ENCODE assay signal across 12 cellular contexts in the genomic region with DNA sequence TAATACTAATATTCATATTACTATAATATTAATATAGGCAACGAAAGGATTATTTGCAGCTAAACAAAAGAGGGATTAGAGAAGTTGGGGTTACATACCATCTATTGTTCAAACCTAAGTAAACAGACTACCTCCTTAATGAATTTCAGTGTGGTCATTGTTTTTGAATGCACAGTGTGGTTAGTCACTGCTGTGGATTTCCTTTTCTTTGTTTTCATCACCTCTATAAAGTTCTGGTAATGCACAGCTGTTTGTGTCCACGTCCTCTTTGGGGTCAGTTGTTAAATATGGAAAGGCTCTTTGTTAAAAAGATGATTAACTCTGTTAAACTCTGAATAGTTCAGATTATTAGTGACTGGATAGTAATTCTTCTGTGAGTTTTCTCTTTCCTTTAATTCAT.
DNase-seq lines count a peak whose midpoint lies in the region; ATAC-seq and TF ChIP-seq lines count a peak whose summit lies in the region.
"Had no signal": no experiment of that assay in that cellular context is flagged by ENCODE, and none has a peak within 500 bp of the region (broad histone marks: within the 10 kb centered on the region; RNA-seq: fewer than 3 reads in every experiment).

No MANE protein-coding gene starts in this region.

- no peak overlapping the region for H2BK120ac ChIP-seq in neuronal stem cell (ENCODE audit: low read depth, low read length)

- POLR2A ChIA-PET in SK-N-SH (lab: Yijun Ruan, JAX): no interaction called here

- H3K27me3 ChIP-seq in SK-N-SH (ENCODE audit: insufficient read depth): peaks cover 5% of the 10 kb centered on the region; the same call in 1 of the 2 replicates
- peaks cover 14% of the 10 kb centered on the region for H3K27me3 ChIP-seq in endodermal cell (ENCODE audit: control insufficient read depth, insufficient read depth, low read length, poor library complexity, severe bottlenecking)
- no peaks in the 10 kb centered on the region for H3K27me3 ChIP-seq in neuronal stem cell (ENCODE audit: control insufficient read depth in 3 of 3, insufficient read depth in 3 of 3, low read depth in 1 of 3, low read length in 3 of 3)
- H3K27me3 ChIP-seq: dorsolateral prefrontal cortex had no signal

- no peak overlapping the region for H2BK15ac ChIP-seq in neuronal stem cell (ENCODE audit: low read length)

- DNase-seq in SK-N-SH (no peak), OCI-M1 (lab: John Stamatoyannopoulos, UW) (peak; percentile 37), endodermal cell (no peak), neuronal stem cell (ENCODE audit: low spot score) (peak; percentile 8), NCI-H1105 treated with DMSO at 0.1 percent for 48 hours (lab: John Stamatoyannopoulos, UW) (no peak), GOT3 (lab: John Stamatoyannopoulos, UW) (no peak)
- DNase-seq: activated CD8-positive, alpha-beta memory T cell treated with anti-CD3 and anti-CD28 coated beads for 24 hours; immature natural killer cell had no signal

- no peak overlapping the region for H3K14ac ChIP-seq in neuronal stem cell (ENCODE audit: low read length)

- H3K79me2 ChIP-seq in SK-N-SH (ENCODE audit: insufficient read depth): no peaks in the 10 kb centered on the region

- H3K36me3 ChIP-seq in SK-N-SH (replicated peaks in 1 of 2; ENCODE audit: control insufficient read depth in 1 of 2, insufficient read depth in 2 of 2, low read length in 1 of 2): no peaks in the 10 kb centered on the region
- H3K36me3 ChIP-seq in endodermal cell (ENCODE audit: control insufficient read depth, insufficient read depth, low read length): no peaks in the 10 kb centered on the region
- no peaks in the 10 kb centered on the region for H3K36me3 ChIP-seq in neuronal stem cell (replicated peaks in 1 of 2; ENCODE audit: control insufficient read depth in 2 of 2, insufficient read depth in 2 of 2, low read length in 2 of 2)
- H3K36me3 ChIP-seq: thoracic aorta had no signal

- no peak overlapping the region for H2BK5ac ChIP-seq in neuronal stem cell (ENCODE audit: low read length)

- H3K4me2 ChIP-seq in SK-N-SH: 0 out of 2 replicates have a peak overlapping the region, but pooled peaks have one; percentile 20
- no peak overlapping the region for H3K4me2 ChIP-seq in neuronal stem cell (ENCODE audit: insufficient read depth, low read length, poor library complexity, severe bottlenecking)

- H3K4me1 ChIP-seq in SK-N-SH (ENCODE audit: control insufficient read depth in 1 of 2, insufficient read depth in 2 of 2, low read depth in 1 of 2, low read length in 1 of 2) (peaks cover 7 to 13% of the 10 kb centered on the region in 2 experiments; a peak in 3 of 4 replicates), endodermal cell (ENCODE audit: control insufficient read depth, insufficient read depth, low read length) (peaks cover 20% of the 10 kb centered on the region), neuronal stem cell (ENCODE audit: control insufficient read depth in 2 of 2, insufficient read depth in 1 of 2, low read depth in 1 of 2, low read length in 2 of 2) (peaks cover 4 to 14% of the 10 kb centered on the region in 2 donors)

- no peak overlapping the region for H3K23ac ChIP-seq in neuronal stem cell (ENCODE audit: low read depth, low read length, poor library complexity)

- CTCF ChIA-PET in SK-N-SH (lab: Yijun Ruan, JAX): interaction anchor here (0.7 to 6.4 kb wide), 10 partner anchors 10 to 524 kb away, joined by 3 to 76 read pairs (median 4); no protein-coding TSS in a partner anchor

- no peak overlapping the region for H3K4ac ChIP-seq in neuronal stem cell (ENCODE audit: low read length)

- no peaks in the 10 kb centered on the region for H3F3A ChIP-seq in SK-N-SH (replicated peaks; ENCODE audit: insufficient read depth)

- no peak for TF ChIP-seq RAD21 in SK-N-SH (IDR thresholded peaks at IDR 0.05; ENCODE audit: low read length)

- no peaks in the 10 kb centered on the region for H3K36me3 Mint-ChIP-seq in endodermal cell (ENCODE audit: low read depth)
- H3K36me3 Mint-ChIP-seq: immature natural killer cell had no signal

- TF ChIP-seq CTCF in SK-N-SH (IDR thresholded peaks at IDR 0.05) (no peak), endodermal cell (conservative IDR thresholded peaks at IDR 0.05) (no peak)

- H3K18ac ChIP-seq in neuronal stem cell (ENCODE audit: low read length): no peak overlapping the region

- no peak overlapping the region for H3K4me3 Mint-ChIP-seq in endodermal cell

- H2AK5ac ChIP-seq in neuronal stem cell (ENCODE audit: low read depth, low read length): no peak overlapping the region

- H3K9me3 Mint-ChIP-seq in endodermal cell: no peaks in the 10 kb centered on the region
- H3K9me3 Mint-ChIP-seq: immature natural killer cell had no signal

- no peaks in the 10 kb centered on the region for H3K9me2 ChIP-seq in SK-N-SH

- no peaks in the 10 kb centered on the region for H3K79me1 ChIP-seq in neuronal stem cell (ENCODE audit: low read depth, low read length)

- no peaks in the 10 kb centered on the region for H3K9me3 ChIP-seq in SK-N-SH
- H3K9me3 ChIP-seq in endodermal cell (ENCODE audit: control insufficient read depth, low read length): no peaks in the 10 kb centered on the region
- H3K9me3 ChIP-seq in neuronal stem cell (replicated peaks in 1 of 2; ENCODE audit: control insufficient read depth in 2 of 2, insufficient read depth in 1 of 2, low read depth in 1 of 2, low read length in 2 of 2): no peaks in the 10 kb centered on the region
- H3K9me3 ChIP-seq: thoracic aorta had no signal

- no peak overlapping the region for H4K91ac ChIP-seq in neuronal stem cell (ENCODE audit: low read depth, low read length, poor library complexity)

- H3K27me3 Mint-ChIP-seq in endodermal cell (ENCODE audit: insufficient read depth): peaks cover 11% of the 10 kb centered on the region

- H3K9ac ChIP-seq in SK-N-SH: no peak overlapping the region
- H3K9ac ChIP-seq in endodermal cell (ENCODE audit: extremely low read depth, low read length, poor library complexity, severe bottlenecking): no peak overlapping the region
- no peak overlapping the region for H3K9ac ChIP-seq in neuronal stem cell (ENCODE audit: low read depth, low read length, poor library complexity)

- ATAC-seq in SK-N-SH treated with all-trans-retinoic acid at 6 μM for 48 hours: no peak
- no peak for ATAC-seq in GM21381 (IDR thresholded peaks at IDR 0.05; ENCODE audit: unreplicated experiment)

- H4K20me1 ChIP-seq in SK-N-SH (ENCODE audit: insufficient read depth): no peaks in the 10 kb centered on the region

- H3K4me3 ChIP-seq in SK-N-SH (ENCODE audit: low read depth in 2 of 2, low read length in 1 of 2): no peak overlapping the region
- no peak overlapping the region for H3K4me3 ChIP-seq in endodermal cell (ENCODE audit: low read length)
- no peak overlapping the region for H3K4me3 ChIP-seq in neuronal stem cell (ENCODE audit: low read length in 2 of 2)

- H3K27ac ChIP-seq in SK-N-SH (ENCODE audit: low read depth in 2 of 2, low read length in 1 of 2) (no peak overlapping the region), endodermal cell (ENCODE audit: low read depth, low read length) (no peak overlapping the region), neuronal stem cell (replicated peaks; ENCODE audit: low read length) (no peak overlapping the region)
- H3K27ac ChIP-seq: thoracic aorta had no signal

- H2BK12ac ChIP-seq in neuronal stem cell (ENCODE audit: low read length): no peak overlapping the region

- H2AFZ ChIP-seq in SK-N-SH (ENCODE audit: low read depth) (no peak overlapping the region; the same call in 1 of the 2 replicates), neuronal stem cell (ENCODE audit: low read length) (no peak overlapping the region)

- H4K8ac ChIP-seq in neuronal stem cell (ENCODE audit: low read depth, low read length): no peak overlapping the region

- peaks cover 45% of the 10 kb centered on the region for H3K4me1 Mint-ChIP-seq in endodermal cell

- 32% methylated on average over 2 of the region's 2 CpGs for WGBS in SK-N-SH (ENCODE audit: low lambda C conversion rate)
- 26% methylated on average over 1 of the region's 2 CpGs; no CpG with 5 or more reads in 1 of the 2 experiments for WGBS in endodermal cell (ENCODE audit: insufficient coverage in 1 of 2, insufficient read length in 1 of 2), 2 experiments
- no CpG with 5 or more reads among the region's 2 CpGs for WGBS in neuronal stem cell (ENCODE audit: extremely low coverage in 2 of 2, insufficient read length in 2 of 2, insufficient replicate concordance in 1 of 2), 2 donors

- TF ChIP-seq EP300 in SK-N-SH (IDR thresholded peaks at IDR 0.05; ENCODE audit: borderline replicate concordance in 1 of 2, low read depth in 1 of 2, low read length in 1 of 2): no peak

- H3K27ac Mint-ChIP-seq in endodermal cell: peak overlapping the region; percentile 60
- H3K27ac Mint-ChIP-seq: immature natural killer cell had no signal

TF ChIP-seq in SK-N-SH, 30 proteins besides CTCF, POLR2A, EP300 and RAD21 (continues in another document):
- TF ChIP-seq NFIC (IDR thresholded peaks at IDR 0.05; ENCODE audit: borderline replicate concordance) (no peak), RCOR1 (IDR thresholded peaks at IDR 0.05; ENCODE audit: low read length) (no peak)

TF ChIP-seq in SK-N-SH treated with all-trans-retinoic acid at 6 μM for 48 hours, 23 proteins besides CTCF, POLR2A, EP300 and RAD21:
- TF ChIP-seq SNAI2 (CRISPR knock-in tag; IDR thresholded peaks at IDR 0.05) (no peak), ESRRG (CRISPR knock-in tag; IDR thresholded peaks at IDR 0.05) (no peak)

Comparison
In these comparisons a context has a peak if more than half of its experiments do, and no peak if none do; other contexts are left out.
1. DNase-seq: peak in OCI-M1 (single experiment) and neuronal stem cell (single experiment); none in SK-N-SH (single experiment), endodermal cell (single experiment), NCI-H1105 treated with DMSO at 0.1 percent for 48 hours (single experiment) and GOT3 (single experiment).